8 cellular contexts compared by ENCODE assay signal in genomic region chr1:52552505-52553371, GRCh38. TPM values are rescaled to one million over a fixed set of nuclear protein-coding genes. Genes with fewer than 3 reads are reported as not detected.
DNase-seq lines count a peak whose midpoint lies in the region; ATAC-seq and TF ChIP-seq lines count a peak whose summit lies in the region.

Gene TUT4 (minus strand): TSS chr1:52553092. CDS start chr1:52526280, 26,812 bp downstream.

- ATAC-seq in GM21447 (IDR thresholded peaks at IDR 0.05; ENCODE audit: unreplicated experiment): peak; percentile 41
- peak; percentile 60 for ATAC-seq in stimulated activated naive CD8-positive, alpha-beta T cell treated with anti-CD3 and anti-CD28 coated beads, Interleukin-15, Interleukin-2, amounts not matched to agents 100 U/mL and 50 U/mL, for 24 hours

- in situ Hi-C loops in Caki2 (cut with HindIII; ENCODE audit: low pct_unique_long_range_greater_than_20kb, low sequenced_read_pairs): no loop called here
- in situ Hi-C loops in KBM-7 (cut with MboI; ENCODE audit: low pct_unique_long_range_greater_than_20kb, low sequenced_read_pairs): no loop called here

- TF ChIP-seq CTCF in fibroblast of villous mesenchyme (IDR thresholded peaks at IDR 0.05; ENCODE audit: insufficient read depth, low read depth, low read length): no peak
- TF ChIP-seq CTCF in nephron progenitor cell (IDR thresholded peaks at IDR 0.05): no peak

- peak within 1 kb of the TSS; percentile 89 for H3K4me3 Mint-ChIP-seq in nephron progenitor cell

- DNase-seq in Caki2 (ENCODE audit: low read depth): peak; percentile 76
- peak; percentile 77 for DNase-seq in KBM-7
- DNase-seq in RPMI7951 (ENCODE audit: low read depth): peak; percentile 68
- peak; percentile 66 for DNase-seq in activated effector memory CD4-positive, alpha-beta T cell treated with Interleukin-2 at 50 U/mL for 16 hours
- peak; percentile 82 for DNase-seq in fibroblast of villous mesenchyme (ENCODE audit: low read depth)
- DNase-seq in nephron progenitor cell: peak; percentile 89
- DNase-seq in stimulated activated naive CD8-positive, alpha-beta T cell treated with anti-CD3 and anti-CD28 coated beads, Interleukin-15, Interleukin-2, amounts not matched to agents 100 U/mL and 50 U/mL, for 24 hours: peak; percentile 80

- H3K4me1 Mint-ChIP-seq in nephron progenitor cell: peaks cover 46% of the 10 kb centered on the region

- peaks cover 13% of the 10 kb centered on the region for H3K36me3 Mint-ChIP-seq in nephron progenitor cell (ENCODE audit: low read depth)

- peaks cover 2% of the 10 kb centered on the region for H3K9me3 Mint-ChIP-seq in nephron progenitor cell

- peak within 1 kb of the TSS; percentile 92 for H3K4me3 ChIP-seq in fibroblast of villous mesenchyme (ENCODE audit: low read depth, low read length)

- H3K27ac Mint-ChIP-seq in nephron progenitor cell: peak within 1 kb of the TSS; percentile 79

- H3K27me3 Mint-ChIP-seq in nephron progenitor cell (ENCODE audit: low read depth, poor library complexity): peaks cover 4% of the 10 kb centered on the region

RNA-seq across cellular contexts. Expression of gene TUT4, which starts in this region (rescaled TPM):
- 2.4 and 9.4 TPM in 2 replicates for total RNA-seq in Caki2 (2014; rRNA removed; shearing (Covaris generic); ENCODE audit: low replicate concordance)
- total RNA-seq in RPMI7951 (2014; rRNA removed; shearing (Covaris generic)): 16.1 and 27.5 TPM in 2 replicates
- 31.9 and 39.7 TPM in 2 replicates for total RNA-seq in fibroblast of villous mesenchyme

Comparison
In these comparisons a context has a peak if more than half of its experiments do, and no peak if none do; other contexts are left out.
1. Peak in every context shown above with its lines: DNase-seq, ATAC-seq and H3K4me3 ChIP-seq.